14 cellular contexts compared by ENCODE assay signal in the genomic region with DNA sequence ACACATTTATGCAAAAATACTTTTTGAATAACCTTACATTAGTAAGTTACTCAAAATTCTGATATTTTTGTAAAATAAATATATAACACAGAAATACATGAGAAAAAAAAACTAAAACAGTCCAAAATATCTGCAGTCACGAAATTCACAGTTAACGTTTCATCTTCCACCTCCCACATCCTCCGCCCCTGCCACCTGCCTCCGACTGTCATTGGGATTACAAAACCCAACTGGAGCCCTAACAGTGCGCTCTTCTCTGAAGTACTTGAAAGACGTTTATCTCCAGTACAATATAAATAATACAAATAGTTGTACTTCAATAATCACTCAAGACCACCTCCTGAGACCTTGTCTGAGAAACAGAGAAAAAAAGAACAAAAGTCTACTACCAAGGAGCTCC.
"Had no signal": no experiment of that assay in that cellular context is flagged by ENCODE, and none has a peak within 500 bp of the region (broad histone marks: within the 10 kb centered on the region; RNA-seq: fewer than 3 reads in every experiment).

No MANE protein-coding gene starts in this region.

- H3K4me3 Mint-ChIP-seq: dendritic cell treated with granulocyte-macrophage colony-stimulating factor and Interleukin-4, amounts not matched to agents 40 ng/mL and 50 ng/mL, for 4 days; endodermal cell; stimulated activated naive CD8-positive, alpha-beta T cell treated with anti-CD3 and anti-CD28 coated beads, Interleukin-15, Interleukin-2, amounts not matched to agents 100 ng/mL and 50 ng/mL, for 24 hours had no signal

- H3K4me3 ChIP-seq: adrenal gland, right lobe of liver, testis, upper lobe of right lung had no signal

- H3K4me1 ChIP-seq: testis, upper lobe of right lung had no signal

- H3K27me3 Mint-ChIP-seq: dendritic cell treated with granulocyte-macrophage colony-stimulating factor and Interleukin-4, amounts not matched to agents 40 ng/mL and 50 ng/mL, for 4 days; progenitor cell of endocrine pancreas; stimulated activated naive CD8-positive, alpha-beta T cell treated with anti-CD3 and anti-CD28 coated beads, Interleukin-15, Interleukin-2, amounts not matched to agents 100 ng/mL and 50 ng/mL, for 24 hours had no signal

- H3K9me3 ChIP-seq: adrenal gland, right lobe of liver, testis, upper lobe of right lung had no signal

- ATAC-seq: activated CD4-positive, CD25-positive, alpha-beta regulatory T cell treated with anti-CD3 and anti-CD28 coated beads, Interleukin-2, amount 50 U/mL, for 24 hours; upper lobe of right lung had no signal

- H3K27ac ChIP-seq: adrenal gland, testis, upper lobe of right lung had no signal

- H3K9me3 Mint-ChIP-seq: activated T-helper 2 cell treated with anti-CD3 and anti-CD28 coated beads, Interferon-gamma antibody, Interleukin-2, Interleukin-4, amounts not matched to agents 10 μg/mL and 5 μg/mL and 100 μg/mL, durations not matched to agents 14 hours and 24 hours and 36 hours; dendritic cell treated with granulocyte-macrophage colony-stimulating factor and Interleukin-4, amounts not matched to agents 40 ng/mL and 50 ng/mL, for 4 days; endodermal cell; stimulated activated naive CD8-positive, alpha-beta T cell treated with anti-CD3 and anti-CD28 coated beads, Interleukin-15, Interleukin-2, amounts not matched to agents 100 ng/mL and 50 ng/mL, for 24 hours had no signal

- H3K27me3 ChIP-seq: adrenal gland, right lobe of liver, testis, upper lobe of right lung had no signal

- DNase-seq: activated naive CD4-positive, alpha-beta T cell treated with anti-CD3 and anti-CD28 coated beads, Interleukin-2, amount 50 U/mL, for 16 hours; adrenal gland; endodermal cell; erythroblast; right lobe of liver; stimulated activated CD4-positive, alpha-beta T cell treated with anti-CD3 and anti-CD28 coated beads, Interleukin-4, amount 100 ng/mL, for 1 hour; stimulated activated CD8-positive, alpha-beta memory T cell treated with anti-CD3 and anti-CD28 coated beads, Interleukin-4, amount 100 ng/mL, for 48 hours; testis; upper lobe of right lung had no signal

- H3K27ac Mint-ChIP-seq: activated T-helper 2 cell treated with anti-CD3 and anti-CD28 coated beads, Interferon-gamma antibody, Interleukin-2, Interleukin-4, amounts not matched to agents 10 μg/mL and 5 μg/mL and 100 μg/mL, durations not matched to agents 14 hours and 24 hours and 36 hours; dendritic cell treated with granulocyte-macrophage colony-stimulating factor and Interleukin-4, amounts not matched to agents 40 ng/mL and 50 ng/mL, for 4 days; endodermal cell; progenitor cell of endocrine pancreas; stimulated activated naive CD8-positive, alpha-beta T cell treated with anti-CD3 and anti-CD28 coated beads, Interleukin-15, Interleukin-2, amounts not matched to agents 100 ng/mL and 50 ng/mL, for 24 hours had no signal

- H3K36me3 ChIP-seq: adrenal gland, right lobe of liver, upper lobe of right lung had no signal
